ENCODE assay signal across 19 cellular contexts in the genomic region with DNA sequence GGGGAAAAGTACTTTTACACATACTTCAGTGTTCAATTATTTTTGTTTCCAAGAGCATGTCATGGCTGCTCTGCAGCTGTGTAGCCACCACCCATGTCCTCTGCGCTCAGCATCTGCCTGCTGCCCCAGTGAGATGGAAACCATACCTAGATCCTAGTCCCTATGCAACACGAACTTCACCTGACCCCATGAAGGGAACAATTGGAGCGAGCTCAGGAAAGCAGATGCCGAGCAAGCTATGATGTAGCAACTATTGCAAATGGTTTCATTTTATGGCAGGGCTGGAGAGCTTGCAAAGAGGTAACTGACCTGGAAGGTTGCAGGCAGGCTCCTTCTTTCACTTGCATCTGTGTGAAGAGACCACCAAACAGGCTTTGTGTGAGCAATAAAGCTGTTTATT. TPM values are rescaled to one million over a fixed set of nuclear protein-coding genes. Genes with fewer than 3 reads are reported as not detected.
DNase-seq lines count a peak whose midpoint lies in the region; ATAC-seq and TF ChIP-seq lines count a peak whose summit lies in the region.
"Had no signal": no experiment of that assay in that cellular context is flagged by ENCODE, and none has a peak within 500 bp of the region (broad histone marks: within the 10 kb centered on the region; RNA-seq: fewer than 3 reads in every experiment).

No MANE protein-coding gene starts in this region.

- H3K4me2 ChIP-seq in H9 (ENCODE audit: insufficient read depth, insufficient read length, low read length) (peak overlapping the region; percentile 61), OCI-LY3 (ENCODE audit: low read length) (0 out of 2 replicates have a peak overlapping the region, but pooled peaks have one; percentile 1)

- H3K56ac ChIP-seq in H9 (ENCODE audit: insufficient read length, low read depth, low read length), result no peak overlapping the region

- H2AK5ac ChIP-seq in H9 (ENCODE audit: insufficient read length, low read length), result no peak overlapping the region

- H3K79me1 ChIP-seq in H9 (ENCODE audit: insufficient read depth, low read depth, low read length, poor library complexity, severe bottlenecking), result no peaks in the 10 kb centered on the region

- H4K8ac ChIP-seq in H9 (replicated peaks; ENCODE audit: insufficient read length, low read depth, low read length), result no peak overlapping the region

- no peak overlapping the region for H4K91ac ChIP-seq in H9 (ENCODE audit: insufficient read length, low read depth, low read length)

- H3K79me2 ChIP-seq in H9 (ENCODE audit: insufficient read depth, low read length) (no peaks in the 10 kb centered on the region), OCI-LY3 (ENCODE audit: low read length) (no peaks in the 10 kb centered on the region)

- H3K9ac ChIP-seq in H9 (ENCODE audit: extremely low read depth, insufficient read length, low read length) (no peak overlapping the region), OCI-LY3 (ENCODE audit: low read length) (no peak overlapping the region)

- no peak overlapping the region for H2BK15ac ChIP-seq in H9 (ENCODE audit: low read depth, low read length)

- no peaks in the 10 kb centered on the region for H3K23me2 ChIP-seq in H9 (ENCODE audit: insufficient read length, low read depth, low read length, poor library complexity, severe bottlenecking)

- H3K14ac ChIP-seq in H9 (ENCODE audit: insufficient read depth, low read length), result no peak overlapping the region

- no peak overlapping the region for H2BK5ac ChIP-seq in H9 (ENCODE audit: insufficient read length, low read length)

- no CpG with 5 or more reads among the region's 4 CpGs for WGBS in H9 (ENCODE audit: extremely low coverage, insufficient read length, low lambda C conversion rate)

- H3K36me3 ChIP-seq in OCI-LY3 (replicated peaks; ENCODE audit: low read depth, low read length), result peaks cover 2% of the 10 kb centered on the region
- H3K36me3 ChIP-seq: esophagus muscularis mucosa, ovary, WERI-Rb-1 had no signal

- no peak overlapping the region for H3K23ac ChIP-seq in H9 (ENCODE audit: insufficient read length, low read depth, low read length)

- no peak overlapping the region for H2BK120ac ChIP-seq in H9 (ENCODE audit: low read depth, low read length, poor library complexity, severe bottlenecking)

- H3K27me3 Mint-ChIP-seq in H9 (ENCODE audit: low read depth), result no peaks in the 10 kb centered on the region; the same call in 1 of the 2 replicates
- H3K27me3 Mint-ChIP-seq: activated naive CD8-positive, alpha-beta T cell treated with anti-CD3 and anti-CD28 coated beads, Interleukin-2, amount 10 ng/mL, durations not matched to agents 7 days and 5 days had no signal

- H3K18ac ChIP-seq in H9 (ENCODE audit: insufficient read length, low read depth, low read length), result no peak overlapping the region

- peaks cover 25 to 31% of the 10 kb centered on the region in 2 experiments for H3K4me1 Mint-ChIP-seq in H9

- peaks cover 0 to 2% (median 1%) of the 10 kb centered on the region in 3 experiments; a peak in 2 of 7 replicates for H3K36me3 Mint-ChIP-seq in H9 (ENCODE audit: insufficient read depth in 1 of 3, low read depth in 3 of 3)

- DNase-seq in H9, result peak; percentile 40
- peak; percentile 7 for DNase-seq in retina
- DNase-seq in inferior parietal cortex (ENCODE audit: extremely low spot score), result no peak
- DNase-seq in activated naive CD4-positive, alpha-beta T cell treated with anti-CD3 and anti-CD28 coated beads, Interleukin-2, amount 50 U/mL, for 16 hours, result no peak
- no peak for DNase-seq in DMS153 (lab: John Stamatoyannopoulos, UW)
- DNase-seq: activated naive CD8-positive, alpha-beta T cell treated with anti-CD3 and anti-CD28 coated beads, Interleukin-2, amount 10 ng/mL, durations not matched to agents 7 days and 5 days; dorsolateral prefrontal cortex; Kasumi-1; mucosa of descending colon; NCI-H1417; NCI-H2171; ovary; SHP77 treated with DMSO at 0.1 percent for 48 hours; WERI-Rb-1 had no signal

- H3K9me3 ChIP-seq in H9 (ENCODE audit: control insufficient read depth, low read depth, low read length) (no peaks in the 10 kb centered on the region), OCI-LY3 (ENCODE audit: insufficient read depth, low read length) (no peaks in the 10 kb centered on the region)
- H3K9me3 ChIP-seq: esophagus muscularis mucosa, mucosa of descending colon, ovary had no signal

- no peak for ATAC-seq in HG03432 (IDR thresholded peaks at IDR 0.05; ENCODE audit: unreplicated experiment)
- ATAC-seq: mucosa of descending colon had no signal

- H2AFZ ChIP-seq in H9 (ENCODE audit: low read length) (peak overlapping the region; percentile 26), OCI-LY3 (ENCODE audit: low read depth, low read length) (no peak overlapping the region)

- H3K27ac Mint-ChIP-seq in H9, result no peak overlapping the region; a peak in 5 of 7 replicates
- H3K27ac Mint-ChIP-seq: activated naive CD8-positive, alpha-beta T cell treated with anti-CD3 and anti-CD28 coated beads, Interleukin-2, amount 10 ng/mL, durations not matched to agents 7 days and 5 days had no signal

- no peak overlapping the region for H3K4ac ChIP-seq in H9 (ENCODE audit: low read depth, low read length)

- H3K4me1 ChIP-seq in H9 (ENCODE audit: insufficient read depth, low read length) (peaks cover 2% of the 10 kb centered on the region; the same call in 1 of the 2 replicates), OCI-LY3 (ENCODE audit: low read length) (peaks cover 49% of the 10 kb centered on the region)

- no peaks in the 10 kb centered on the region for H3K9me3 Mint-ChIP-seq in H9
- H3K9me3 Mint-ChIP-seq: activated naive CD8-positive, alpha-beta T cell treated with anti-CD3 and anti-CD28 coated beads, Interleukin-2, amount 10 ng/mL, durations not matched to agents 7 days and 5 days had no signal

- H3K27me3 ChIP-seq in H9 (ENCODE audit: insufficient read depth, low read length) (no peaks in the 10 kb centered on the region), OCI-LY3 (ENCODE audit: low read depth, low read length) (no peaks in the 10 kb centered on the region)
- H3K27me3 ChIP-seq: dorsolateral prefrontal cortex, esophagus muscularis mucosa, ovary had no signal

- no peak overlapping the region for H4K5ac ChIP-seq in H9 (ENCODE audit: insufficient read length, low read depth, low read length)

- H3K4me3 ChIP-seq in OCI-LY3 (ENCODE audit: low read length), result no peak overlapping the region
- H3K4me3 ChIP-seq in iPS-11a (ENCODE audit: low read depth, low read length), result peak overlapping the region; percentile 36
- H3K4me3 ChIP-seq: dorsolateral prefrontal cortex, esophagus muscularis mucosa, mucosa of descending colon, ovary had no signal

- H3T11ph ChIP-seq in H9 (ENCODE audit: low read length), result no peak overlapping the region

- no peak overlapping the region for H2BK12ac ChIP-seq in H9 (ENCODE audit: insufficient read length, low read depth, low read length)

- no peak overlapping the region for H2BK20ac ChIP-seq in H9 (ENCODE audit: low read depth, low read length, poor library complexity, severe bottlenecking)

- H3K27ac ChIP-seq in H9 (ENCODE audit: insufficient read length, low read depth, low read length), result peak overlapping the region; percentile 8
- no peak overlapping the region for H3K27ac ChIP-seq in OCI-LY3 (ENCODE audit: low read length)
- H3K27ac ChIP-seq: dorsolateral prefrontal cortex, esophagus muscularis mucosa, ovary had no signal

- peak overlapping the region in 1 of 2 experiments; percentile 38; a peak in 2 of 5 replicates for H3K4me3 Mint-ChIP-seq in H9

- no peak for TF ChIP-seq CTCF in H9 (conservative IDR thresholded peaks at IDR 0.05)
- no peak for TF ChIP-seq CTCF in OCI-LY3 (IDR thresholded peaks at IDR 0.05; ENCODE audit: low read depth, low read length)

- no peaks in the 10 kb centered on the region for H4K20me1 ChIP-seq in H9 (ENCODE audit: control insufficient read depth, insufficient read depth, insufficient read length)
- no peaks in the 10 kb centered on the region for H4K20me1 ChIP-seq in OCI-LY3 (ENCODE audit: insufficient read depth, low read length)

RNA-seq across cellular contexts. Expression of a gene that starts 1.3 kb away (rescaled TPM):
- 0.83 and 1.0 TPM in 2 replicates for total RNA-seq in H9 (2021)
- total RNA-seq: kidney epithelial cell had no signal

Comparison
In these comparisons a context has a peak if more than half of its experiments do, and no peak if none do; other contexts are left out.
1. DNase-seq: peak in H9 (single experiment) and retina (single experiment); none in inferior parietal cortex (single experiment), activated naive CD4-positive, alpha-beta T cell treated with anti-CD3 and anti-CD28 coated beads, Interleukin-2, amount 50 U/mL, for 16 hours (single experiment) and DMS153 (single experiment).